Comparison of ENCODE assay signal across 17 cellular contexts in genomic region chr5:72649449-72649848, GRCh38.
A peak's percentile ranks its signal among the peaks of the same experiment; 100 is the strongest.
DNase-seq lines count a peak whose midpoint lies in the region; ATAC-seq, FAIRE-seq and TF ChIP-seq lines count a peak whose summit lies in the region.
"Had no signal": no experiment of that assay in that cellular context is flagged by ENCODE, and none has a peak within 500 bp of the region (broad histone marks: within the 10 kb centered on the region; RNA-seq: fewer than 3 reads in every experiment).

No MANE protein-coding gene starts in this region.

- H3F3A ChIP-seq in GM23338 (replicated peaks; ENCODE audit: low read depth) = no peaks in the 10 kb centered on the region

- no peaks in the 10 kb centered on the region for H3K9me3 Mint-ChIP-seq in GM23338
- H3K9me3 Mint-ChIP-seq: T-helper 2 cell treated with Interferon-gamma antibody and Interleukin-4, amounts not matched to agents 5 μg/mL and 100 μg/mL, for 36 hours had no signal

- H3K27me3 ChIP-seq in GM23338 (ENCODE audit: insufficient read depth) = no peaks in the 10 kb centered on the region
- H3K27me3 ChIP-seq in rectal smooth muscle tissue (ENCODE audit: control insufficient read depth, insufficient read depth, low read length) = no peaks in the 10 kb centered on the region
- H3K27me3 ChIP-seq: BLaER1 treated with 17β-estradiol and CSF1 and Interleukin-3, amounts not matched to agents 10 nM and 100 nM; right atrium auricular region had no signal

- no peaks in the 10 kb centered on the region for H3K9me2 ChIP-seq in GM23338 (ENCODE audit: insufficient read depth)

- H3K4me2 ChIP-seq in GM23338 = no peak overlapping the region
- H3K4me2 ChIP-seq: BLaER1 treated with 17β-estradiol and CSF1 and Interleukin-3, amounts not matched to agents 10 nM and 100 nM had no signal

- H3K27ac ChIP-seq in GM23338 (ENCODE audit: low read depth) (no peak overlapping the region), rectal smooth muscle tissue (ENCODE audit: low read depth, low read length) (peak overlapping the region; percentile 62)
- H3K27ac ChIP-seq: BLaER1 treated with 17β-estradiol and CSF1 and Interleukin-3, amounts not matched to agents 10 nM and 100 nM; right atrium auricular region had no signal

- FAIRE-seq in RCC 7860 (lab: Jason Lieb, UNC) = no peak
- FAIRE-seq: G401.6 had no signal

- H3K27ac Mint-ChIP-seq in GM23338 = peak overlapping the region; percentile 38; the same call in 1 of the 2 replicates
- H3K27ac Mint-ChIP-seq: T-helper 2 cell treated with Interferon-gamma antibody and Interleukin-4, amounts not matched to agents 5 μg/mL and 100 μg/mL, for 36 hours had no signal

- H3K36me3 Mint-ChIP-seq in GM23338 (ENCODE audit: low read depth) = no peaks in the 10 kb centered on the region

- H3K79me2 ChIP-seq in GM23338 (replicated peaks; ENCODE audit: insufficient read depth) = no peaks in the 10 kb centered on the region

- H3K9ac ChIP-seq in rectal smooth muscle tissue (ENCODE audit: low read length) = no peak overlapping the region
- H3K9ac ChIP-seq: BLaER1 treated with 17β-estradiol and CSF1 and Interleukin-3, amounts not matched to agents 10 nM and 100 nM had no signal

- ATAC-seq in GM23338 = no peak
- peak; percentile 25 for ATAC-seq in esophagus mucosa
- no peak for ATAC-seq in HG02852 (IDR thresholded peaks at IDR 0.05; ENCODE audit: unreplicated experiment)

- H3K4me1 ChIP-seq in GM23338 (ENCODE audit: insufficient read depth) (no peaks in the 10 kb centered on the region), rectal smooth muscle tissue (ENCODE audit: control insufficient read depth, insufficient read depth, low read length) (peaks cover 20% of the 10 kb centered on the region)
- H3K4me1 ChIP-seq: right atrium auricular region had no signal

- TF ChIP-seq CTCF in GM23338 (conservative IDR thresholded peaks at IDR 0.05; ENCODE audit: low read depth in 2 of 2) = no peak

- no peaks in the 10 kb centered on the region for H3K36me3 ChIP-seq in GM23338 (ENCODE audit: insufficient read depth)
- no peaks in the 10 kb centered on the region for H3K36me3 ChIP-seq in rectal smooth muscle tissue (ENCODE audit: control insufficient read depth, insufficient read depth, low read length)
- H3K36me3 ChIP-seq: BLaER1 treated with 17β-estradiol and CSF1 and Interleukin-3, amounts not matched to agents 10 nM and 100 nM; right atrium auricular region had no signal

- in situ Hi-C loops in KBM-7 (cut with MboI; ENCODE audit: low pct_unique_long_range_greater_than_20kb, low sequenced_read_pairs) = no loop called here

- H3K4me3 ChIP-seq in GM23338 = no peak overlapping the region
- no peak overlapping the region for H3K4me3 ChIP-seq in rectal smooth muscle tissue (ENCODE audit: low read length)
- H3K4me3 ChIP-seq: BLaER1 treated with 17β-estradiol and CSF1 and Interleukin-3, amounts not matched to agents 10 nM and 100 nM; right atrium auricular region had no signal

- peak overlapping the region; percentile 84; the same call in 1 of the 2 replicates for H2AFZ ChIP-seq in GM23338

- peaks cover 7% of the 10 kb centered on the region for H3K4me1 Mint-ChIP-seq in GM23338

- H3K27me3 Mint-ChIP-seq in GM23338 (ENCODE audit: insufficient read depth, low read depth, poor library complexity) = no peaks in the 10 kb centered on the region

- H4K20me1 ChIP-seq in GM23338 (replicated peaks; ENCODE audit: insufficient read depth) = no peaks in the 10 kb centered on the region
- H4K20me1 ChIP-seq: BLaER1 treated with 17β-estradiol and CSF1 and Interleukin-3, amounts not matched to agents 10 nM and 100 nM had no signal

- DNase-seq in GM23338 (ENCODE audit: low spot score) = no peak
- peak; percentile 13 for DNase-seq in RCC 7860 (ENCODE audit: low spot score)
- DNase-seq in dermis blood vessel endothelial cell = no peak
- no peak for DNase-seq in KBM-7
- DNase-seq in NCI-H2171 treated with DMSO at 0.1 percent for 48 hours (lab: John Stamatoyannopoulos, UW) = no peak
- DNase-seq: activated CD4-positive, alpha-beta T cell treated with anti-CD3 and anti-CD28 coated beads, Interleukin-2, amount 50 U/mL, for 1 hour; NCI-H146; NCI-H524; RPMI8226; stimulated activated naive CD4-positive, alpha-beta T cell had no signal

- H3K4me3 Mint-ChIP-seq in GM23338 = no peak overlapping the region
- H3K4me3 Mint-ChIP-seq: T-helper 2 cell treated with Interferon-gamma antibody and Interleukin-4, amounts not matched to agents 5 μg/mL and 100 μg/mL, for 36 hours had no signal

TF ChIP-seq in GM23338, 12 proteins besides CTCF, POLR2A, EP300 and RAD21 (continues in another document):
- TF ChIP-seq CREB1 (CRISPR knock-in tag; IDR thresholded peaks at IDR 0.05; ENCODE audit: low read depth) (no peak), JUNB (IDR thresholded peaks at IDR 0.05; ENCODE audit: unreplicated experiment) (no peak), EZH2phosphoT487 (IDR thresholded peaks at IDR 0.05; ENCODE audit: unreplicated experiment) (no peak), REST (IDR thresholded peaks at IDR 0.05; ENCODE audit: unreplicated experiment) (no peak), ZNF331 (CRISPR knock-in tag; IDR thresholded peaks at IDR 0.05; ENCODE audit: low read depth) (no peak), STAT1 (IDR thresholded peaks at IDR 0.05; ENCODE audit: unreplicated experiment) (no peak)
